In genomic region chr9:129384887-129385614, GRCh38 we compare ENCODE assay signal across 15 cellular contexts.
A peak's percentile ranks its signal among the peaks of the same experiment; 100 is the strongest.
DNase-seq lines count a peak whose midpoint lies in the region; ATAC-seq and TF ChIP-seq lines count a peak whose summit lies in the region.
"Had no signal": no experiment of that assay in that cellular context is flagged by ENCODE, and none has a peak within 500 bp of the region (broad histone marks: within the 10 kb centered on the region; RNA-seq: fewer than 3 reads in every experiment).

No MANE protein-coding gene starts in this region.

- no peak overlapping the region for H3K27ac ChIP-seq in GM23338 (ENCODE audit: low read depth)
- H3K27ac ChIP-seq in neural progenitor cell, result no peak overlapping the region

- ATAC-seq in GM23338 (no peak), left lobe of liver (no peak)

- no peak overlapping the region for H3K9ac ChIP-seq in neural progenitor cell

- no peaks in the 10 kb centered on the region for H4K20me1 ChIP-seq in GM23338 (replicated peaks; ENCODE audit: insufficient read depth)
- no peaks in the 10 kb centered on the region for H4K20me1 ChIP-seq in neural progenitor cell (ENCODE audit: low read depth)

- H3K9me2 ChIP-seq in GM23338 (ENCODE audit: insufficient read depth), result no peaks in the 10 kb centered on the region

- H3K27ac Mint-ChIP-seq in CD14-positive monocyte, result peak overlapping the region; percentile 97 to 99 (median 97)
- no peak overlapping the region for H3K27ac Mint-ChIP-seq in GM23338
- H3K27ac Mint-ChIP-seq in brain, result peak overlapping the region in 3 of 5 experiments; percentile 19 to 59 (median 39)
- peak overlapping the region; percentile 36 for H3K27ac Mint-ChIP-seq in neural progenitor cell

- peak overlapping the region in 1 of 2 donors; percentile 76 for H3K4me3 Mint-ChIP-seq in CD14-positive monocyte
- H3K4me3 Mint-ChIP-seq in GM23338, result peak overlapping the region; percentile 65; the same call in 2 of the 3 replicates
- H3K4me3 Mint-ChIP-seq in brain, result peak overlapping the region in 1 of 5 experiments; percentile 64
- H3K4me3 Mint-ChIP-seq in neural progenitor cell, result peak overlapping the region; percentile 48

- H3K36me3 Mint-ChIP-seq in CD14-positive monocyte (peaks cover 0 to 2% of the 10 kb centered on the region in 2 donors), GM23338 (ENCODE audit: low read depth) (no peaks in the 10 kb centered on the region), brain (no peaks in the 10 kb centered on the region), neural progenitor cell (no peaks in the 10 kb centered on the region)

- H3K4me2 ChIP-seq in GM23338 (no peak overlapping the region), neural progenitor cell (no peak overlapping the region)

- H3K4me1 ChIP-seq in GM23338 (ENCODE audit: insufficient read depth), result peaks cover 12% of the 10 kb centered on the region
- H3K4me1 ChIP-seq in neural progenitor cell, result peaks cover 14% of the 10 kb centered on the region

- DNase-seq in CD14-positive monocyte (ENCODE audit: low spot score) (peak; percentile 22), GM23338 (ENCODE audit: low spot score) (no peak), neural progenitor cell (ENCODE audit: low spot score) (no peak), GM03348 (ENCODE audit: low spot score) (no peak), left lobe of liver (ENCODE audit: low spot score) (no peak), HUDEP-2 (lab: John Stamatoyannopoulos, UW; ENCODE audit: unreplicated experiment in 76 of 76) (no peak)
- DNase-seq: activated CD4-positive, alpha-beta T cell treated with anti-CD3 and anti-CD28 coated beads, Interleukin-2, amount 50 U/mL, for 4 hours; amygdala; foreskin fibroblast; NCI-H1417; NCI-H510A; stimulated activated CD4-positive, alpha-beta T cell treated with anti-CD3 and anti-CD28 coated beads, Interleukin-4, amount 100 ng/mL, for 24 hours; stimulated activated naive CD4-positive, alpha-beta T cell treated with Interleukin-2 at 50 U/mL for 16 hours had no signal

- TF ChIP-seq CTCF in CD14-positive monocyte (IDR thresholded peaks at IDR 0.05) (no peak), GM23338 (conservative IDR thresholded peaks at IDR 0.05; ENCODE audit: low read depth in 2 of 2) (no peak), brain (conservative IDR thresholded peaks at IDR 0.05) (no peak), neural progenitor cell (IDR thresholded peaks at IDR 0.05) (no peak)

- intact Hi-C loops in CD14-positive monocyte (cut with micrococcal nuclease), result loop anchor here (5.0 kb wide), 3 partner anchors 37 to 58 kb away; no protein-coding TSS in a partner anchor

- H3K4me1 Mint-ChIP-seq in CD14-positive monocyte (peaks cover 35% of the 10 kb centered on the region), GM23338 (peaks cover 20% of the 10 kb centered on the region), brain (peaks cover 14% of the 10 kb centered on the region), neural progenitor cell (peaks cover 14% of the 10 kb centered on the region)

- H3K36me3 ChIP-seq in GM23338 (ENCODE audit: insufficient read depth), result no peaks in the 10 kb centered on the region
- no peaks in the 10 kb centered on the region for H3K36me3 ChIP-seq in neural progenitor cell

- H3K9me3 Mint-ChIP-seq in CD14-positive monocyte, result peaks cover 0 to 2% (median 0%) of the 10 kb centered on the region in 7 donors
- H3K9me3 Mint-ChIP-seq in GM23338, result no peaks in the 10 kb centered on the region
- H3K9me3 Mint-ChIP-seq in brain, result peaks cover 0 to 6% (median 0%) of the 10 kb centered on the region in 5 experiments
- H3K9me3 Mint-ChIP-seq in neural progenitor cell, result no peaks in the 10 kb centered on the region
- H3K9me3 Mint-ChIP-seq: T-helper 1 cell treated with Interleukin-12 subunit alpha and Interleukin-12 subunit beta and Interleukin-4 antibody, amounts not matched to agents 30 μg/mL and 1 μg/mL, for 36 hours had no signal

- H3K4me3 ChIP-seq in GM23338 (no peak overlapping the region), neural progenitor cell (no peak overlapping the region)

- H2AFZ ChIP-seq in GM23338 (no peak overlapping the region), neural progenitor cell (replicated peaks) (no peak overlapping the region)

- H3F3A ChIP-seq in GM23338 (replicated peaks; ENCODE audit: low read depth), result 0 out of 2 replicates have a peak, but pooled peaks cover 5% of the 10 kb centered on the region
- peaks cover 11% of the 10 kb centered on the region for H3F3A ChIP-seq in neural progenitor cell (ENCODE audit: low read depth)

- no peaks in the 10 kb centered on the region for H3K9me3 ChIP-seq in neural progenitor cell (ENCODE audit: low read depth)

- H3K79me2 ChIP-seq in GM23338 (replicated peaks; ENCODE audit: insufficient read depth), result no peaks in the 10 kb centered on the region
- no peaks in the 10 kb centered on the region for H3K79me2 ChIP-seq in neural progenitor cell (ENCODE audit: low read depth)

- H3K27me3 Mint-ChIP-seq in CD14-positive monocyte (ENCODE audit: low read depth in 3 of 3) (peaks cover 0 to 5% (median 2%) of the 10 kb centered on the region in 3 donors), GM23338 (ENCODE audit: insufficient read depth, low read depth, poor library complexity) (peaks cover 29% of the 10 kb centered on the region), brain (peaks cover 9% of the 10 kb centered on the region), neural progenitor cell (ENCODE audit: insufficient read depth, low read depth) (peaks cover 12% of the 10 kb centered on the region)

- H3K27me3 ChIP-seq in GM23338 (ENCODE audit: insufficient read depth) (peaks cover 23% of the 10 kb centered on the region), neural progenitor cell (peaks cover 25% of the 10 kb centered on the region)

TF ChIP-seq in GM23338, 12 proteins besides CTCF, POLR2A, EP300 and RAD21:
- TF ChIP-seq CREB1 (CRISPR knock-in tag; IDR thresholded peaks at IDR 0.05; ENCODE audit: low read depth) (no peak), ETS1 (IDR thresholded peaks at IDR 0.05) (no peak), JUNB (IDR thresholded peaks at IDR 0.05; ENCODE audit: unreplicated experiment) (no peak), EZH2 (IDR thresholded peaks at IDR 0.05; ENCODE audit: low read depth, unreplicated experiment) (no peak)
- TF ChIP-seq, protein P1, sequence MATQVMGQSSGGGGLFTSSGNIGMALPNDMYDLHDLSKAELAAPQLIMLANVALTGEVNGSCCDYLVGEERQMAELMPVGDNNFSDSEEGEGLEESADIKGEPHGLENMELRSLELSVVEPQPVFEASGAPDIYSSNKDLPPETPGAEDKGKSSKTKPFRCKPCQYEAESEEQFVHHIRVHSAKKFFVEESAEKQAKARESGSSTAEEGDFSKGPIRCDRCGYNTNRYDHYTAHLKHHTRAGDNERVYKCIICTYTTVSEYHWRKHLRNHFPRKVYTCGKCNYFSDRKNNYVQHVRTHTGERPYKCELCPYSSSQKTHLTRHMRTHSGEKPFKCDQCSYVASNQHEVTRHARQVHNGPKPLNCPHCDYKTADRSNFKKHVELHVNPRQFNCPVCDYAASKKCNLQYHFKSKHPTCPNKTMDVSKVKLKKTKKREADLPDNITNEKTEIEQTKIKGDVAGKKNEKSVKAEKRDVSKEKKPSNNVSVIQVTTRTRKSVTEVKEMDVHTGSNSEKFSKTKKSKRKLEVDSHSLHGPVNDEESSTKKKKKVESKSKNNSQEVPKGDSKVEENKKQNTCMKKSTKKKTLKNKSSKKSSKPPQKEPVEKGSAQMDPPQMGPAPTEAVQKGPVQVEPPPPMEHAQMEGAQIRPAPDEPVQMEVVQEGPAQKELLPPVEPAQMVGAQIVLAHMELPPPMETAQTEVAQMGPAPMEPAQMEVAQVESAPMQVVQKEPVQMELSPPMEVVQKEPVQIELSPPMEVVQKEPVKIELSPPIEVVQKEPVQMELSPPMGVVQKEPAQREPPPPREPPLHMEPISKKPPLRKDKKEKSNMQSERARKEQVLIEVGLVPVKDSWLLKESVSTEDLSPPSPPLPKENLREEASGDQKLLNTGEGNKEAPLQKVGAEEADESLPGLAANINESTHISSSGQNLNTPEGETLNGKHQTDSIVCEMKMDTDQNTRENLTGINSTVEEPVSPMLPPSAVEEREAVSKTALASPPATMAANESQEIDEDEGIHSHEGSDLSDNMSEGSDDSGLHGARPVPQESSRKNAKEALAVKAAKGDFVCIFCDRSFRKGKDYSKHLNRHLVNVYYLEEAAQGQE (IDR thresholded peaks at IDR 0.05; ENCODE audit: unreplicated experiment), result no peak
